ENCODE assay signal across 26 cellular contexts in the genomic region with DNA sequence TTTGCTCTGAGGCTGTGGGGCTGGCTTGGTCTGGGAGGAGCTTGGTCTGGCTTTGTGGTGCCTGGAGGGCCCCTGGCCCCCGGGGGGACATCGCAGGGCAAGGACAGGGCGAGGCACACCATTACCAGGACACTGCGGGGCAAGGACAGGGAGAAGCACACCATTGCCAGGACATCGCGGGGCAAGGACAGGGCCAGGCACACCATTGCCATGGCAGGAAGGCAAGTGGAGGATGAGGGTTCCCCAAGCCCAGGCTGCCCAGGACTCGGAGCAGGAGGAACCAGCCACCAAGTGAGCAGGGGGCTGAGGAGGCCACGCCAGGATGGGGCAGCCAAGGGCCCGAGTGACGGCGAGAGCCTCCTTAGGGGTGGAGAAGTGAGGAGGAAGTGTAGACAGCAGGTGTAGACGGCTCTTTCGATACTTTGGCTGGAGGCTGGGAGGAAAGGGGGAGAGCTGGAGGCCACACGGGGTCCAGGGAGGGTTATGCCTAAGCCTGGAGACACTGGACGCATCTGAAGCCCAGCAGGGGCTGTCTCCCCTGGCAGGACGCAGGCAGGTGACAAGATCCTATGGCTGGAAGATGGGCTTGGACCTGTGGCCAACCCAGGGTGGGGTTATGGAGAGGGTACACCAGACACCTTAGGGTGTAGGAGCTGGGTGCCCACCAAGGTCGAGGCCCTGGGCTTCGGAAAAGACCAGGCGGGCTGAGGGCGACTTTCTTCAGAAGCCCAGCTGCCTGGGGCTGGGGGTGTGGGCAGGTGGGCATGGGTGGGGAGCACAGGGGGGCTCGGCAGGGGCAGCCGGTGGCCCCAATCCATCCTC. TPM values are rescaled to one million over a fixed set of nuclear protein-coding genes. Genes with fewer than 3 reads are reported as not detected.
A peak's percentile ranks its signal among the peaks of the same experiment; 100 is the strongest.
DNase-seq lines count a peak whose midpoint lies in the region; FAIRE-seq and TF ChIP-seq lines count a peak whose summit lies in the region.
"Had no signal": no experiment of that assay in that cellular context is flagged by ENCODE, and none has a peak within 500 bp of the region (broad histone marks: within the 10 kb centered on the region; RNA-seq: fewer than 3 reads in every experiment).

No MANE protein-coding gene starts in this region.

- no peak overlapping the region for H3K4me3 Mint-ChIP-seq in progenitor cell of endocrine pancreas (ENCODE audit: low read depth)
- H3K4me3 Mint-ChIP-seq in activated CD4-positive, alpha-beta T cell treated with anti-CD3 and anti-CD28 coated beads, Interleukin-2, amount 10 ng/mL, durations not matched to agents 24 days and 14 days, result no peak overlapping the region
- H3K4me3 Mint-ChIP-seq: activated naive CD4-positive, alpha-beta T cell treated with anti-CD3 and anti-CD28 coated beads, Interleukin-2, amount 50 U/mL, for 24 hours had no signal

- peaks cover 7% of the 10 kb centered on the region for H3K36me3 Mint-ChIP-seq in progenitor cell of endocrine pancreas (ENCODE audit: insufficient read depth)
- H3K36me3 Mint-ChIP-seq in activated CD4-positive, alpha-beta T cell treated with anti-CD3 and anti-CD28 coated beads, Interleukin-2, amount 10 ng/mL, durations not matched to agents 24 days and 14 days (ENCODE audit: low read depth), result peaks cover 7% of the 10 kb centered on the region

- H3K4me3 ChIP-seq in GM06990 (replicated peaks; ENCODE audit: low read depth, low read length), result no peak overlapping the region
- H3K4me3 ChIP-seq: uterus had no signal

- intact Hi-C loops in activated CD4-positive, alpha-beta T cell treated with anti-CD3 and anti-CD28 coated beads, Interleukin-2, amount 10 ng/mL, durations not matched to agents 24 days and 14 days (cut with micrococcal nuclease), result no loop called here

- DNase-seq in activated effector memory CD4-positive, alpha-beta T cell treated with anti-CD3 and anti-CD28 coated beads, Interleukin-2, amount 50 U/mL, for 16 hours, result peak; percentile 44
- no peak for DNase-seq in activated effector memory CD4-positive, alpha-beta T cell treated with Interleukin-2 at 50 U/mL for 16 hours
- DNase-seq in GM06990 (ENCODE audit: extremely low read depth, insufficient read length) (peak; percentile 0), islet precursor cell (peak; percentile 24), progenitor cell of endocrine pancreas (ENCODE audit: low spot score, unreplicated experiment) (peak; percentile 7), HuH-7.5 (ENCODE audit: low spot score) (no peak), HTR-8/SVneo (ENCODE audit: insufficient read length, low spot score) (no peak)
- DNase-seq in activated CD4-positive, alpha-beta T cell treated with anti-CD3 and anti-CD28 coated beads, Interleukin-2, amount 10 ng/mL, durations not matched to agents 24 days and 14 days, result no peak
- DNase-seq: activated CD4-positive, alpha-beta T cell treated with anti-CD3 and anti-CD28 coated beads, Interleukin-2, amount 50 U/mL, for 48 hours; Caco-2; cerebellar nuclear complex; DMS79 treated with DMSO at 0.1 percent for 48 hours; GOT3; NCI-H2081; NCI-H446 treated with DMSO at 0.1 percent for 48 hours; SIG-M5; substantia nigra had no signal

- peaks cover 4% of the 10 kb centered on the region for H3K27me3 Mint-ChIP-seq in progenitor cell of endocrine pancreas
- H3K27me3 Mint-ChIP-seq in activated CD4-positive, alpha-beta T cell treated with anti-CD3 and anti-CD28 coated beads, Interleukin-2, amount 10 ng/mL, durations not matched to agents 24 days and 14 days, result peaks cover 10% of the 10 kb centered on the region

- H3K9me3 Mint-ChIP-seq in progenitor cell of endocrine pancreas (ENCODE audit: low read depth), result peaks cover 7% of the 10 kb centered on the region
- peaks cover 8% of the 10 kb centered on the region for H3K9me3 Mint-ChIP-seq in activated CD4-positive, alpha-beta T cell treated with anti-CD3 and anti-CD28 coated beads, Interleukin-2, amount 10 ng/mL, durations not matched to agents 24 days and 14 days
- H3K9me3 Mint-ChIP-seq: activated naive CD4-positive, alpha-beta T cell treated with anti-CD3 and anti-CD28 coated beads, Interleukin-2, amount 50 U/mL, for 24 hours had no signal

- no peak for TF ChIP-seq CTCF in GM06990 (IDR thresholded peaks at IDR 0.05; ENCODE audit: insufficient read depth, low read length, poor library complexity, severe bottlenecking)
- TF ChIP-seq CTCF in progenitor cell of endocrine pancreas (IDR thresholded peaks at IDR 0.05; ENCODE audit: unreplicated experiment), result no peak

- H3K4me1 Mint-ChIP-seq in progenitor cell of endocrine pancreas (ENCODE audit: low read depth), result no peaks in the 10 kb centered on the region
- no peaks in the 10 kb centered on the region for H3K4me1 Mint-ChIP-seq in activated CD4-positive, alpha-beta T cell treated with anti-CD3 and anti-CD28 coated beads, Interleukin-2, amount 10 ng/mL, durations not matched to agents 24 days and 14 days
- H3K4me1 Mint-ChIP-seq: activated naive CD4-positive, alpha-beta T cell treated with anti-CD3 and anti-CD28 coated beads, Interleukin-2, amount 50 U/mL, for 24 hours had no signal

- peak overlapping the region; percentile 91 for H3K27ac Mint-ChIP-seq in progenitor cell of endocrine pancreas
- H3K27ac Mint-ChIP-seq in activated CD4-positive, alpha-beta T cell treated with anti-CD3 and anti-CD28 coated beads, Interleukin-2, amount 10 ng/mL, durations not matched to agents 24 days and 14 days, result no peak overlapping the region
- H3K27ac Mint-ChIP-seq: activated naive CD4-positive, alpha-beta T cell treated with anti-CD3 and anti-CD28 coated beads, Interleukin-2, amount 50 U/mL, for 24 hours had no signal

- FAIRE-seq in HTR-8/SVneo (lab: Jason Lieb, UNC), result no peak
- FAIRE-seq: GM12891, islet of Langerhans, TTC549 had no signal

- H3K27me3 ChIP-seq in GM06990 (replicated peaks; ENCODE audit: control insufficient read depth, insufficient read depth, low read length), result no peaks in the 10 kb centered on the region

- peaks cover 1% of the 10 kb centered on the region; the same call in 1 of the 2 replicates for H3K36me3 ChIP-seq in GM06990 (ENCODE audit: control insufficient read depth, insufficient read depth, low read length)
- H3K36me3 ChIP-seq: uterus had no signal

RNA-seq across cellular contexts. Expression of gene NKX1-1, which starts 7.3 kb away (rescaled TPM):
- total RNA-seq in progenitor cell of endocrine pancreas, result not detected in 2 replicates
- total RNA-seq in activated CD4-positive, alpha-beta T cell treated with anti-CD3 and anti-CD28 coated beads, Interleukin-2, amount 10 ng/mL, durations not matched to agents 24 days and 14 days, result not detected in 2 replicates
- total RNA-seq: A673, Caco-2, fibroblast of villous mesenchyme, osteocyte, sciatic nerve, uterus had no signal

RNA-seq across cellular contexts. Expression of gene UVSSA, which starts 51.9 kb away (rescaled TPM):
- 32.5 and 39.5 TPM in 2 replicates for total RNA-seq in progenitor cell of endocrine pancreas
- 28.3 and 28.4 TPM in 2 replicates for total RNA-seq in activated CD4-positive, alpha-beta T cell treated with anti-CD3 and anti-CD28 coated beads, Interleukin-2, amount 10 ng/mL, durations not matched to agents 24 days and 14 days

Comparison
In these comparisons a context has a peak if more than half of its experiments do, and no peak if none do; other contexts are left out.
1. DNase-seq: peak in activated effector memory CD4-positive, alpha-beta T cell treated with anti-CD3 and anti-CD28 coated beads, Interleukin-2, amount 50 U/mL, for 16 hours (single experiment), GM06990 (single experiment), islet precursor cell (single experiment) and progenitor cell of endocrine pancreas (single experiment); none in activated effector memory CD4-positive, alpha-beta T cell treated with Interleukin-2 at 50 U/mL for 16 hours (single experiment), activated CD4-positive, alpha-beta T cell treated with anti-CD3 and anti-CD28 coated beads, Interleukin-2, amount 10 ng/mL, durations not matched to agents 24 days and 14 days (single experiment), HuH-7.5 (single experiment) and HTR-8/SVneo (single experiment).